ENCODE assay signal across 18 cellular contexts in genomic region chr6:56245903-56246351, GRCh38. TPM values are rescaled to one million over a fixed set of nuclear protein-coding genes. Genes with fewer than 3 reads are reported as not detected.
A peak's percentile ranks its signal among the peaks of the same experiment; 100 is the strongest.
DNase-seq lines count a peak whose midpoint lies in the region; ATAC-seq, FAIRE-seq and TF ChIP-seq lines count a peak whose summit lies in the region.
"Had no signal": no experiment of that assay in that cellular context is flagged by ENCODE, and none has a peak within 500 bp of the region (broad histone marks: within the 10 kb centered on the region; RNA-seq: fewer than 3 reads in every experiment).

No MANE protein-coding gene starts in this region.

- no peaks in the 10 kb centered on the region for H4K20me1 ChIP-seq in hepatocyte (ENCODE audit: insufficient read depth, poor library complexity, severe bottlenecking)

- peak overlapping the region; percentile 90 for H3K4me2 ChIP-seq in hepatocyte

- 55% methylated on average over 2 of the region's 2 CpGs for WGBS in hepatocyte (ENCODE audit: low lambda C conversion rate, missing lambda C conversion rate)

- ATAC-seq in HG03095 (IDR thresholded peaks at IDR 0.05; ENCODE audit: unreplicated experiment): no peak
- ATAC-seq: stimulated activated memory B cell treated with anti-CD40 and anti-IgM and Interleukin-4, amounts not matched to agents 10 μg/mL and 1 μg/mL and 100 μg/mL, for 72 hours had no signal

- H3K79me2 ChIP-seq in hepatocyte: no peaks in the 10 kb centered on the region

- peak overlapping the region; percentile 5 for H3K27ac ChIP-seq in hepatocyte
- H3K27ac ChIP-seq: SJSA1 had no signal

- FAIRE-seq in frontal cortex (lab: Jason Lieb, UNC): no peak
- FAIRE-seq: G401.6, GM18507 had no signal

- DNase-seq in HCEC 1CT (peak; percentile 74), brain pericyte (ENCODE audit: low read depth, low spot score) (peak; percentile 84), hepatocyte (ENCODE audit: low spot score) (no peak), smooth muscle cell of the brain vasculature (ENCODE audit: low read depth, low spot score) (peak; percentile 75), OCI-M1 (lab: John Stamatoyannopoulos, UW) (no peak), frontal cortex (ENCODE audit: low spot score in 2 of 2) (no peak), mucosa of gallbladder (ENCODE audit: low spot score) (no peak)
- DNase-seq: activated naive CD8-positive, alpha-beta T cell treated with anti-CD3 and anti-CD28 coated beads for 36 hours; cortex of kidney; head of caudate nucleus; NCI-H187 treated with DMSO at 0.1 percent for 48 hours; NCI-H748 treated with DMSO at 0.1 percent for 48 hours; stimulated activated CD4-positive, alpha-beta T cell treated with anti-CD3 and anti-CD28 coated beads, Interleukin-4, amount 100 ng/mL, for 1 hour had no signal

- no peak for TF ChIP-seq CTCF in hepatocyte (IDR thresholded peaks at IDR 0.05; ENCODE audit: poor library complexity)

- H3K4me3 ChIP-seq in hepatocyte: peak overlapping the region; percentile 55
- H3K4me3 ChIP-seq: SJSA1 had no signal

- peaks cover 18% of the 10 kb centered on the region for H3K4me1 ChIP-seq in hepatocyte (ENCODE audit: insufficient read depth)
- H3K4me1 ChIP-seq: SJSA1 had no signal

- H3K27me3 ChIP-seq in hepatocyte: peaks cover 5% of the 10 kb centered on the region
- H3K27me3 ChIP-seq: SJSA1 had no signal

- no peaks in the 10 kb centered on the region for H3K36me3 ChIP-seq in hepatocyte (replicated peaks; ENCODE audit: insufficient read depth, low read depth)
- H3K36me3 ChIP-seq: SJSA1 had no signal

- H3K9me3 ChIP-seq in hepatocyte (ENCODE audit: low read depth): no peaks in the 10 kb centered on the region
- H3K9me3 ChIP-seq: SJSA1 had no signal

- no peaks in the 10 kb centered on the region for H3K9me2 ChIP-seq in hepatocyte (replicated peaks; ENCODE audit: insufficient read depth)

- H2AFZ ChIP-seq in hepatocyte: no peak overlapping the region

RNA-seq across cellular contexts. Expression of gene COL21A1, which starts 1.5 kb away (rescaled TPM):
- total RNA-seq in hepatocyte (44.7 and 59.2 TPM in 2 replicates), frontal cortex (1.6 TPM), mucosa of gallbladder (3.3 TPM)
- 34.5 and 36.2 TPM in 2 replicates for polyA plus RNA-seq in hepatocyte
- total RNA-seq: activated naive CD8-positive, alpha-beta T cell treated with anti-CD3 and anti-CD28 coated beads for 36 hours had no signal

Comparison
In these comparisons a context has a peak if more than half of its experiments do, and no peak if none do; other contexts are left out.
1. DNase-seq: peak in HCEC 1CT (single experiment), brain pericyte (single experiment) and smooth muscle cell of the brain vasculature (single experiment); none in hepatocyte (single experiment), OCI-M1 (single experiment), frontal cortex (0 of 2) and mucosa of gallbladder (single experiment).
2. RNA of gene COL21A1, which starts 1.5 kb away (total RNA-seq): 44.7 to 59.2 TPM in hepatocyte; 3.3 TPM in mucosa of gallbladder (single experiment) and 1.6 TPM in frontal cortex (single experiment); every median in the first group is over 10 times any median in the second.